Comparison of ENCODE assay signal across 8 cellular contexts in the genomic region with DNA sequence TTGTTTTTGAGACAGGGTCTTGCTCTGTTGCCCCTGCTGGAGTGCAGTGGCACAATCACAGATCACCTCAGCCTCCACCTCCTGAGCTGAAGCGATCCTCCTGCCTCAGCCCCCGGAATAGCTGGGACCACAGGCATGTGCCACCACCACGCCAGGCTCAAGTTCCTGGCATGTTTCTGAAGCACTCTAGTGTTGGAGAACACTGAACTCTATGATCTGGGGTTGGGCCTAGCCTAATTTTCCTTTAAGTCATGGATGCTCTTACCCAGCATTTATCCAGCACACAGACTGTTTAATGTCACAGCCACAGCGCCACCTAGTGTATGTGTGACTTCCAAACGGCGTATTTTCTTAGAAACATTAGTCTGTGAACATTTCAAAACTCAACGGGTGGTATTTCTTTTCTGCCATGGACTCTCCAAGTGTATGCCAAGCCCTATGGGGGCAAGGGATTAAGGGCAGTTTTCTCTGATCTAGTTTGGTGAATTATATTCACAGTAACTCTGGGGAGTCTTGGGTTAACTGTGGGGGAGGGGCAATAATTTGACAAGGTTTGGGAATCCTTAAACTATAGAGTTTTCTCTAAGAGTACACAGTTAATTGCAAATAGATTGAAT.
A peak's percentile ranks its signal among the peaks of the same experiment; 100 is the strongest.
DNase-seq lines count a peak whose midpoint lies in the region; ATAC-seq, FAIRE-seq and TF ChIP-seq lines count a peak whose summit lies in the region.

No MANE protein-coding gene starts in this region.

- H3K36me3 Mint-ChIP-seq in CD4-positive, alpha-beta memory T cell = no peaks in the 10 kb centered on the region

- POLR2A ChIA-PET in CD4-positive, alpha-beta memory T cell (lab: Charles Lee; ENCODE audit: partially characterized antibody) = interaction anchor here (2.7 to 6.0 kb wide), 2 partner anchors 22 to 92 kb away, joined by 13 to 25 read pairs; a partner anchor contains a TSS
- POLR2A ChIA-PET in endothelial cell of umbilical vein (lab: Charles Lee) = no interaction called here

- H3K4me1 ChIP-seq in CD4-positive, alpha-beta memory T cell (ENCODE audit: insufficient read depth, low read length) = peaks cover 9% of the 10 kb centered on the region
- peaks cover 3% of the 10 kb centered on the region for H3K4me1 ChIP-seq in endothelial cell of umbilical vein (ENCODE audit: control insufficient read depth, extremely low read depth, insufficient read depth, low read length)

- intact Hi-C loops in CD4-positive, alpha-beta memory T cell (cut with micrococcal nuclease) = loop anchor here (1.0 to 10.0 kb wide), 5 partner anchors 23 to 564 kb away; a partner anchor contains a TSS
- intact Hi-C loops in endothelial cell of umbilical vein (cut with micrococcal nuclease) = loop anchor here (1.0 to 10.0 kb wide), 6 partner anchors 22 to 551 kb away; a partner anchor contains a TSS

- H3K4me1 Mint-ChIP-seq in CD4-positive, alpha-beta memory T cell = peaks cover 6 to 8% (median 7%) of the 10 kb centered on the region in 4 donors

- no peaks in the 10 kb centered on the region for H3K9me1 ChIP-seq in endothelial cell of umbilical vein (replicated peaks; ENCODE audit: control insufficient read depth, extremely low read depth, insufficient read depth, low read length)

- H4K20me1 ChIP-seq in endothelial cell of umbilical vein (replicated peaks; ENCODE audit: control insufficient read depth, extremely low read depth, insufficient read depth, low read length) = no peaks in the 10 kb centered on the region

- H3K27me3 Mint-ChIP-seq in CD4-positive, alpha-beta memory T cell = peaks cover 0 to 16% of the 10 kb centered on the region in 2 donors

- H3K4me2 ChIP-seq in endothelial cell of umbilical vein (ENCODE audit: insufficient read depth, low read length) = peak overlapping the region; percentile 37

- H3K4me3 Mint-ChIP-seq in CD4-positive, alpha-beta memory T cell = peak overlapping the region in 6 of 8 donors; percentile 41 to 73 (median 69)

- no peaks in the 10 kb centered on the region for H3K27me3 ChIP-seq in CD4-positive, alpha-beta memory T cell (ENCODE audit: insufficient read depth, low read length)
- no peaks in the 10 kb centered on the region for H3K27me3 ChIP-seq in endothelial cell of umbilical vein (ENCODE audit: control insufficient read depth in 2 of 2, insufficient read depth in 2 of 2, low read length in 2 of 2)

- TF ChIP-seq POLR2A in endothelial cell of umbilical vein (IDR thresholded peaks at IDR 0.05; ENCODE audit: low read depth, low read length) = no peak

- H3K9me3 Mint-ChIP-seq in CD4-positive, alpha-beta memory T cell = no peaks in the 10 kb centered on the region

- H3K36me3 ChIP-seq in CD4-positive, alpha-beta memory T cell (ENCODE audit: insufficient read depth, low read length) = no peaks in the 10 kb centered on the region
- no peaks in the 10 kb centered on the region for H3K36me3 ChIP-seq in endothelial cell of umbilical vein (ENCODE audit: control insufficient read depth in 2 of 2, extremely low read depth in 1 of 2, insufficient read depth in 2 of 2, low read length in 2 of 2)

- peak; percentile 78 to 85 (median 79) for DNase-seq in CD4-positive, alpha-beta memory T cell
- peak; percentile 92 for DNase-seq in HT-29 (ENCODE audit: low spot score)
- peak; percentile 32 for DNase-seq in NOMO-1 treated with dmso at 0.1 percent for 144 hours (lab: John Stamatoyannopoulos, UW; ENCODE audit: unreplicated experiment)
- DNase-seq in activated CD8-positive, alpha-beta memory T cell treated with anti-CD3 and anti-CD28 coated beads, Interleukin-2, amount 50 U/mL, for 1 hour (ENCODE audit: extremely low read depth) = peak; percentile 88
- peak; percentile 86 for DNase-seq in endothelial cell of umbilical vein (ENCODE audit: low read depth, low spot score)
- DNase-seq in myocyte (ENCODE audit: low read depth) = peak; percentile 93
- DNase-seq in stimulated activated CD8-positive, alpha-beta memory T cell treated with anti-CD3 and anti-CD28 coated beads, Interleukin-7, amount 100 ng/mL, for 1 hour (ENCODE audit: low read depth in 2 of 2) = peak; percentile 58 to 73

- peak; percentile 66 for ATAC-seq in GM19452 (IDR thresholded peaks at IDR 0.05; ENCODE audit: unreplicated experiment)

- peak; percentile 62 to 80 for TF ChIP-seq CTCF in endothelial cell of umbilical vein (IDR thresholded peaks at IDR 0.05; ENCODE audit: extremely low read depth in 1 of 2, insufficient read depth in 1 of 2, low read depth in 1 of 2, low read length in 2 of 2)

- peak overlapping the region; percentile 48 for H2AFZ ChIP-seq in endothelial cell of umbilical vein (ENCODE audit: low read depth, low read length)

- no peaks in the 10 kb centered on the region for H3K79me2 ChIP-seq in endothelial cell of umbilical vein (ENCODE audit: control insufficient read depth, insufficient read depth, low read length)

- H3K27ac Mint-ChIP-seq in CD4-positive, alpha-beta memory T cell = peak overlapping the region; percentile 7 to 94 (median 92)

- TSS peak; percentile 34 for BruUV-seq in endothelial cell of umbilical vein (replicated peaks; lab: Mats Ljungman, UMichigan)

- dilution Hi-C loops in endothelial cell of umbilical vein (cut with MboI; ENCODE audit: extremely low pct_ligation_motif_present, low sequenced_read_pairs) = loop anchor here (25.0 kb wide), 1 partner anchor 106 kb away; no protein-coding TSS in a partner anchor

- no peak overlapping the region for H3K27ac ChIP-seq in CD4-positive, alpha-beta memory T cell (ENCODE audit: low read depth, low read length)
- no peak overlapping the region for H3K27ac ChIP-seq in endothelial cell of umbilical vein (ENCODE audit: insufficient read depth, low read depth, low read length)

- no peaks in the 10 kb centered on the region for H3K9me3 ChIP-seq in CD4-positive, alpha-beta memory T cell (ENCODE audit: control insufficient read depth in 1 of 2, low read length in 2 of 2)
- no peaks in the 10 kb centered on the region for H3K9me3 ChIP-seq in endothelial cell of umbilical vein (replicated peaks; ENCODE audit: control insufficient read depth, insufficient read depth, low read length)

- CTCF ChIA-PET in CD4-positive, alpha-beta memory T cell (lab: Charles Lee; ENCODE audit: partially characterized antibody) = interaction anchor here (0.7 to 14.4 kb wide), 16 partner anchors 9 to 345 kb away, joined by 3 to 377 read pairs (median 5); a partner anchor contains a TSS
- CTCF ChIA-PET in endothelial cell of umbilical vein (lab: Charles Lee) = interaction anchor here (1.0 to 7.4 kb wide), 15 partner anchors 9 to 224 kb away, joined by 3 to 103 read pairs (median 6); a partner anchor contains a TSS

- no peak overlapping the region for H3K4me3 ChIP-seq in CD4-positive, alpha-beta memory T cell (ENCODE audit: low read length in 2 of 2)
- no peak overlapping the region for H3K4me3 ChIP-seq in endothelial cell of umbilical vein (replicated peaks in 1 of 3; ENCODE audit: insufficient read depth in 1 of 3, low read depth in 1 of 3, low read length in 3 of 3)

- peak; percentile 89 for FAIRE-seq in endothelial cell of umbilical vein (lab: Jason Lieb, UNC)

- H3K9ac ChIP-seq in endothelial cell of umbilical vein (replicated peaks; ENCODE audit: extremely low read depth, insufficient read depth, low read length) = no peak overlapping the region

TF ChIP-seq in endothelial cell of umbilical vein, 7 proteins besides CTCF, POLR2A, EP300 and RAD21:
- TF ChIP-seq EZH2 (IDR thresholded peaks at IDR 0.05; ENCODE audit: borderline replicate concordance, low read depth, low read length, severe bottlenecking) = no peak
- no peak for TF ChIP-seq GATA2 (IDR thresholded peaks at IDR 0.05; ENCODE audit: insufficient read depth, insufficient read length, low read depth, low read length)
- TF ChIP-seq FOS (IDR thresholded peaks at IDR 0.05; ENCODE audit: borderline replicate concordance, insufficient read depth, low read length) = no peak
- no peak for TF ChIP-seq MYC (IDR thresholded peaks at IDR 0.05; ENCODE audit: low read depth, low read length)
- TF ChIP-seq, protein P1, sequence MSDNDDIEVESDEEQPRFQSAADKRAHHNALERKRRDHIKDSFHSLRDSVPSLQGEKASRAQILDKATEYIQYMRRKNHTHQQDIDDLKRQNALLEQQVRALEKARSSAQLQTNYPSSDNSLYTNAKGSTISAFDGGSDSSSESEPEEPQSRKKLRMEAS (IDR thresholded peaks at IDR 0.05; ENCODE audit: insufficient read depth, insufficient read length) = no peak
- no peak for TF ChIP-seq JUN (IDR thresholded peaks at IDR 0.05; ENCODE audit: borderline replicate concordance, insufficient read depth, insufficient read length, low read depth)
- TF ChIP-seq POLR2AphosphoS5 (IDR thresholded peaks at IDR 0.05; ENCODE audit: insufficient read depth, low read depth, low read length) = no peak
TF ChIP-seq in endothelial cell of umbilical vein: peak in this region for 0.

Comparison
In these comparisons a context has a peak if more than half of its experiments do, and no peak if none do; other contexts are left out.
1. DNase-seq: peak in every context shown above with its lines; median percentile 93 in myocyte; 92 in HT-29; 88 in activated CD8-positive, alpha-beta memory T cell treated with anti-CD3 and anti-CD28 coated beads, Interleukin-2, amount 50 U/mL, for 1 hour; 86 in endothelial cell of umbilical vein; 79 in CD4-positive, alpha-beta memory T cell; 66 in stimulated activated CD8-positive, alpha-beta memory T cell treated with anti-CD3 and anti-CD28 coated beads, Interleukin-7, amount 100 ng/mL, for 1 hour; 32 in NOMO-1 treated with dmso at 0.1 percent for 144 hours.